ENCODE assay signal across 2 cellular contexts in genomic region chr2:136530154-136530553, GRCh38.
TF ChIP-seq lines count a peak whose summit lies in the region.

No MANE protein-coding gene starts in this region.

TF ChIP-seq in HCT116, 20 proteins besides CTCF, POLR2A, EP300 and RAD21 (continued from another document):
- TF ChIP-seq, protein P1, sequence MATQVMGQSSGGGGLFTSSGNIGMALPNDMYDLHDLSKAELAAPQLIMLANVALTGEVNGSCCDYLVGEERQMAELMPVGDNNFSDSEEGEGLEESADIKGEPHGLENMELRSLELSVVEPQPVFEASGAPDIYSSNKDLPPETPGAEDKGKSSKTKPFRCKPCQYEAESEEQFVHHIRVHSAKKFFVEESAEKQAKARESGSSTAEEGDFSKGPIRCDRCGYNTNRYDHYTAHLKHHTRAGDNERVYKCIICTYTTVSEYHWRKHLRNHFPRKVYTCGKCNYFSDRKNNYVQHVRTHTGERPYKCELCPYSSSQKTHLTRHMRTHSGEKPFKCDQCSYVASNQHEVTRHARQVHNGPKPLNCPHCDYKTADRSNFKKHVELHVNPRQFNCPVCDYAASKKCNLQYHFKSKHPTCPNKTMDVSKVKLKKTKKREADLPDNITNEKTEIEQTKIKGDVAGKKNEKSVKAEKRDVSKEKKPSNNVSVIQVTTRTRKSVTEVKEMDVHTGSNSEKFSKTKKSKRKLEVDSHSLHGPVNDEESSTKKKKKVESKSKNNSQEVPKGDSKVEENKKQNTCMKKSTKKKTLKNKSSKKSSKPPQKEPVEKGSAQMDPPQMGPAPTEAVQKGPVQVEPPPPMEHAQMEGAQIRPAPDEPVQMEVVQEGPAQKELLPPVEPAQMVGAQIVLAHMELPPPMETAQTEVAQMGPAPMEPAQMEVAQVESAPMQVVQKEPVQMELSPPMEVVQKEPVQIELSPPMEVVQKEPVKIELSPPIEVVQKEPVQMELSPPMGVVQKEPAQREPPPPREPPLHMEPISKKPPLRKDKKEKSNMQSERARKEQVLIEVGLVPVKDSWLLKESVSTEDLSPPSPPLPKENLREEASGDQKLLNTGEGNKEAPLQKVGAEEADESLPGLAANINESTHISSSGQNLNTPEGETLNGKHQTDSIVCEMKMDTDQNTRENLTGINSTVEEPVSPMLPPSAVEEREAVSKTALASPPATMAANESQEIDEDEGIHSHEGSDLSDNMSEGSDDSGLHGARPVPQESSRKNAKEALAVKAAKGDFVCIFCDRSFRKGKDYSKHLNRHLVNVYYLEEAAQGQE (IDR thresholded peaks at IDR 0.05; ENCODE audit: low read depth): peak; percentile 42

TF ChIP-seq in K562, 482 proteins besides CTCF, POLR2A, EP300 and RAD21 (continued from another document):
- no peak for TF ChIP-seq ZBTB33 (CRISPR knock-in tag; IDR thresholded peaks at IDR 0.05)
- TF ChIP-seq TAF9B (IDR thresholded peaks at IDR 0.05; ENCODE audit: partially characterized antibody): no peak
- TF ChIP-seq EHMT2 (IDR thresholded peaks at IDR 0.05): peak; percentile 85
- no peak for TF ChIP-seq MCM5 (IDR thresholded peaks at IDR 0.05; ENCODE audit: low read depth)
- no peak for TF ChIP-seq HMG20A (CRISPR knock-in tag; conservative IDR thresholded peaks at IDR 0.05)
TF ChIP-seq in K562: peak in this region for 2.
